In genomic region chr11:8639655-8640054, GRCh38 we compare ENCODE assay signal across 1 cellular context.
TF ChIP-seq lines count a peak whose summit lies in the region.

No MANE protein-coding gene starts in this region.

TF ChIP-seq in SK-N-SH treated with all-trans-retinoic acid at 6 μM for 48 hours, 23 proteins besides CTCF, POLR2A, EP300 and RAD21 (continued from another document):
- TF ChIP-seq POU6F1 (CRISPR knock-in tag; IDR thresholded peaks at IDR 0.05; ENCODE audit: borderline replicate concordance, low read depth) (no peak), ZNF565 (CRISPR knock-in tag; conservative IDR thresholded peaks at IDR 0.05; ENCODE audit: low read depth) (no peak), CSRNP3 (CRISPR knock-in tag; IDR thresholded peaks at IDR 0.05) (no peak), ZC3H10 (CRISPR knock-in tag; IDR thresholded peaks at IDR 0.05) (no peak), TSHZ2 (CRISPR knock-in tag; IDR thresholded peaks at IDR 0.05) (no peak), BACH2 (CRISPR knock-in tag; IDR thresholded peaks at IDR 0.05; ENCODE audit: borderline replicate concordance) (no peak), RARB (CRISPR knock-in tag; IDR thresholded peaks at IDR 0.05) (no peak), ESRRG (CRISPR knock-in tag; IDR thresholded peaks at IDR 0.05) (no peak), PATZ1 (CRISPR knock-in tag; IDR thresholded peaks at IDR 0.05; ENCODE audit: borderline replicate concordance) (no peak), ISL1 (CRISPR knock-in tag; IDR thresholded peaks at IDR 0.05) (no peak)
